In genomic region chr7:33130184-33130583, GRCh38 we compare ENCODE assay signal across 1 cellular context.
TF ChIP-seq lines count a peak whose summit lies in the region.

No MANE protein-coding gene starts in this region.

TF ChIP-seq in K562, 482 proteins besides CTCF, POLR2A, EP300 and RAD21 (continued from another document):
- TF ChIP-seq PBX2 (CRISPR knock-in tag; IDR thresholded peaks at IDR 0.05; ENCODE audit: low read depth) = 0 out of 2 replicates have a peak, but pooled peaks have one; percentile 32
- TF ChIP-seq PBX2 (tag; conservative IDR thresholded peaks at IDR 0.05; ENCODE audit: low read depth) = peak; percentile 47; the same call in 1 of the 2 replicates
TF ChIP-seq in K562: peak in this region for 5.
